In the genomic region with DNA sequence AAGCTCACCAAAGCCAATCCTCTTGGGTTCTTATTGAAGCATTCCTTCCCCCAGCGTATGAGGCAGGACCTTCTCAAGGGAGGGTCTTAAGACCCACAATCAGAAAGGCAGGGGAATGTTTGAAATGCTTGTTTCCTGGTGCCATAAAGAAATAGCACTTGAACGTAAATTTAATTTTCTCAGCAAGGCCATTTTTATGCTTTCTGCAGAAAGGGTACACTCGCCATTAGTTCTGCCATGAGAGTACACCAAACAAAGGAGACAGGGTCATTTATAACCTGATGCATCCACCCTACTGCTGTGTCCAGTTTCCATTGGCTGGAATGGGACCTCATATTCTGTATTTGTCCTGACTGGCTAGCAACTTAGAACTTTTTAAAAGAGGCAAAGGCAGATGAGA, we compare ENCODE assay signal across 1 cellular context. TPM values are rescaled to one million over a fixed set of nuclear protein-coding genes. Genes with fewer than 3 reads are reported as not detected.
"Had no signal": no experiment of that assay in that cellular context is flagged by ENCODE, and none has a peak within 500 bp of the region (broad histone marks: within the 10 kb centered on the region; RNA-seq: fewer than 3 reads in every experiment).

No MANE protein-coding gene starts in this region.

RNA-seq across cellular contexts. Expression of a gene that starts 9.6 kb away (rescaled TPM):
- total RNA-seq: OCI-LY7 had no signal
